ENCODE assay signal across 25 cellular contexts in the genomic region with DNA sequence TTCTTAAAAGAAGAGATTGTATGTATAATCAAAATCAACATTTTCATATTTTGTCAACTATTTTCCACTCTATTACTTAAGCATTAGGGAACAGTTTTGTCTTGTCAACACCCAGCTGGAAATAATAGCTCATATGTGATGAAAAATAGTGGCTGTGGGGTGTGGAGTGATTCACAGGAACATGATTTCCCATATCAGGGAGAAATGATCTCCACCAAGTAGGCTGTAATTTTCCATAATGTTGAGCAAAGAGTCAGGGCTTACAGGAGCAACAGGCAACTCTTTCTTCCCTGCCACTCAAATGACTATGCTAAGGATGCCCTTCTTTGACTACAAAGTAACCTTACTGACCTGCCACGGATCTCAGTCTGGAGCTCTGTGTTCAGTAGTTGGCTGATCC.
A peak's percentile ranks its signal among the peaks of the same experiment; 100 is the strongest.
DNase-seq lines count a peak whose midpoint lies in the region; ATAC-seq, FAIRE-seq and TF ChIP-seq lines count a peak whose summit lies in the region.
"Had no signal": no experiment of that assay in that cellular context is flagged by ENCODE, and none has a peak within 500 bp of the region (broad histone marks: within the 10 kb centered on the region; RNA-seq: fewer than 3 reads in every experiment).

No MANE protein-coding gene starts in this region.

- no peak for FAIRE-seq in RCC 7860 (lab: Jason Lieb, UNC)

- H3K9me3 ChIP-seq in breast epithelium = no peaks in the 10 kb centered on the region
- H3K9me3 ChIP-seq: BE2C, Peyer's patch, psoas muscle had no signal

- H3K27ac ChIP-seq in breast epithelium = no peak overlapping the region
- H3K27ac ChIP-seq in cingulate gyrus (ENCODE audit: low read depth, low read length) = peak overlapping the region; percentile 57
- H3K27ac ChIP-seq: 22Rv1, cardiac muscle cell, Peyer's patch, psoas muscle, SK-N-MC, WERI-Rb-1 had no signal

- peak overlapping the region; percentile 32 for H3K27ac Mint-ChIP-seq in MCF 10A (ENCODE audit: low read depth, unreplicated experiment)
- H3K27ac Mint-ChIP-seq: stimulated activated naive CD8-positive, alpha-beta T cell treated with anti-CD3 and anti-CD28 coated beads, Interleukin-15, amount 100 ng/mL, for 72 hours had no signal

- ATAC-seq in GM21529 (IDR thresholded peaks at IDR 0.05; ENCODE audit: unreplicated experiment) = no peak
- no peak for ATAC-seq in HG02981 (IDR thresholded peaks at IDR 0.05; ENCODE audit: unreplicated experiment)
- ATAC-seq: psoas muscle; stimulated activated naive CD8-positive, alpha-beta T cell treated with anti-CD3 and anti-CD28 coated beads, Interleukin-15, amount 100 ng/mL, for 72 hours had no signal

- H3K4me3 ChIP-seq in breast epithelium = no peak overlapping the region
- H3K4me3 ChIP-seq: cardiac muscle cell, Peyer's patch, psoas muscle, SK-N-MC, spleen had no signal

- H3K36me3 ChIP-seq in breast epithelium = no peaks in the 10 kb centered on the region
- H3K36me3 ChIP-seq: BE2C, cardiac muscle cell, Peyer's patch, spleen, WERI-Rb-1 had no signal

- no peaks in the 10 kb centered on the region for H3K27me3 ChIP-seq in breast epithelium
- H3K27me3 ChIP-seq: BE2C, cardiac muscle cell, Peyer's patch had no signal

- no peak for TF ChIP-seq POLR2A in breast epithelium (IDR thresholded peaks at IDR 0.05)

- no peak overlapping the region for H3K4me3 Mint-ChIP-seq in MCF 10A (ENCODE audit: unreplicated experiment)
- H3K4me3 Mint-ChIP-seq: stimulated activated naive CD8-positive, alpha-beta T cell treated with anti-CD3 and anti-CD28 coated beads, Interleukin-15, amount 100 ng/mL, for 72 hours had no signal

- POLR2A ChIA-PET in MCF 10A (lab: Yijun Ruan, JAX) = interaction anchor here (0.5 to 1.2 kb wide), 3 partner anchors 19 to 90 kb away, joined by 3 to 4 read pairs (median 3); a partner anchor contains a TSS

- no peaks in the 10 kb centered on the region for H3K36me3 Mint-ChIP-seq in MCF 10A (ENCODE audit: insufficient read depth, unreplicated experiment)

- H3K9me3 Mint-ChIP-seq in MCF 10A (ENCODE audit: unreplicated experiment) = no peaks in the 10 kb centered on the region

- H3K27me3 Mint-ChIP-seq in MCF 10A (ENCODE audit: insufficient read depth, unreplicated experiment) = no peaks in the 10 kb centered on the region
- H3K27me3 Mint-ChIP-seq: stimulated activated naive CD8-positive, alpha-beta T cell treated with anti-CD3 and anti-CD28 coated beads, Interleukin-15, amount 100 ng/mL, for 72 hours had no signal

- BruUV-seq in MCF 10A (replicated peaks; lab: Mats Ljungman, UMichigan) = no TSS peak

- TF ChIP-seq CTCF in MCF 10A (IDR thresholded peaks at IDR 0.05; ENCODE audit: unreplicated experiment) (no peak), breast epithelium (IDR thresholded peaks at IDR 0.05) (no peak)

- H3K4me1 Mint-ChIP-seq in MCF 10A (ENCODE audit: insufficient read depth, unreplicated experiment) = peaks cover 15% of the 10 kb centered on the region
- H3K4me1 Mint-ChIP-seq: stimulated activated naive CD8-positive, alpha-beta T cell treated with anti-CD3 and anti-CD28 coated beads, Interleukin-15, amount 100 ng/mL, for 72 hours had no signal

- intact Hi-C loops in MCF 10A (cut with micrococcal nuclease) = no loop called here
- intact Hi-C loops in breast epithelium (cut with DNase I; ENCODE audit: low total_unique reads) = no loop called here

- CTCF ChIA-PET in MCF 10A (lab: Yijun Ruan, JAX) = interaction anchor here (0.5 to 0.6 kb wide), 2 partner anchors 105 to 247 kb away, joined by 3 read pairs; no protein-coding TSS in a partner anchor

- DNase-seq in MCF 10A (ENCODE audit: unreplicated experiment) (peak; percentile 10), breast epithelium (ENCODE audit: low spot score in 2 of 2) (no peak), iris pigment epithelial cell (ENCODE audit: low read depth) (peak; percentile 45), RCC 7860 (ENCODE audit: low spot score) (no peak)
- no peak for DNase-seq in activated CD4-positive, alpha-beta T cell treated with anti-CD3 and anti-CD28 coated beads, Interleukin-2, amount 50 U/mL, for 1 hour
- DNase-seq: activated CD4-positive, alpha-beta T cell treated with anti-CD3 and anti-CD28 coated beads, Interleukin-2, amount 50 U/mL, for 4 hours; activated CD8-positive, alpha-beta memory T cell treated with anti-CD3 and anti-CD28 coated beads, Interleukin-2, amount 50 U/mL, for 48 hours; activated effector memory CD4-positive, alpha-beta T cell treated with anti-CD3 and anti-CD28 coated beads, Interleukin-2, amount 50 U/mL, for 16 hours; BE2C; Calu3; KG1; NCI-H2029 treated with DMSO at 0.1 percent for 48 hours; NCI-H446; Peyer's patch; psoas muscle; spleen; stimulated activated CD4-positive, alpha-beta T cell treated with anti-CD3 and anti-CD28 coated beads, Interleukin-4, amount 100 ng/mL, for 4 hours; stimulated activated naive CD8-positive, alpha-beta T cell treated with anti-CD3 and anti-CD28 coated beads, Interleukin-15, amount 100 ng/mL, for 72 hours; WERI-Rb-1 had no signal

- no peaks in the 10 kb centered on the region for H3K4me1 ChIP-seq in breast epithelium
- H3K4me1 ChIP-seq: BE2C, Peyer's patch, psoas muscle had no signal

Comparison
In these comparisons a context has a peak if more than half of its experiments do, and no peak if none do; other contexts are left out.
1. DNase-seq: peak in MCF 10A (single experiment) and iris pigment epithelial cell (single experiment); none in breast epithelium (0 of 2), RCC 7860 (single experiment) and activated CD4-positive, alpha-beta T cell treated with anti-CD3 and anti-CD28 coated beads, Interleukin-2, amount 50 U/mL, for 1 hour (single experiment).